Comparison of ENCODE assay signal across 25 cellular contexts in genomic region chr7:14013880-14014279, GRCh38. TPM values are rescaled to one million over a fixed set of nuclear protein-coding genes. Genes with fewer than 3 reads are reported as not detected.
"Had no signal": no experiment of that assay in that cellular context is flagged by ENCODE, and none has a peak within 500 bp of the region (broad histone marks: within the 10 kb centered on the region; RNA-seq: fewer than 3 reads in every experiment).

No MANE protein-coding gene starts in this region.

- H3K27ac Mint-ChIP-seq: activated B cell treated with CpG ODN at 0.5 μM for 24 hours; activated CD8-positive, alpha-beta T cell treated with anti-CD3 and anti-CD28 coated beads for 36 hours; activated naive CD4-positive, alpha-beta T cell treated with anti-CD3 and anti-CD28 coated beads, Interleukin-2, amount 50 U/mL, for 72 hours; dendritic cell treated with granulocyte-macrophage colony-stimulating factor and Interleukin-4, amounts not matched to agents 40 ng/mL and 50 ng/mL, for 4 days; endodermal cell; natural killer cell; neural progenitor cell; T-cell had no signal

- ATAC-seq: activated CD8-positive, alpha-beta T cell treated with anti-CD3 and anti-CD28 coated beads for 36 hours; activated naive CD4-positive, alpha-beta T cell treated with anti-CD3 and anti-CD28 coated beads, Interleukin-2, amount 50 U/mL, for 72 hours; esophagus mucosa; heart right ventricle; left lung; lower lobe of right lung; natural killer cell; right cardiac atrium; T-cell had no signal

- H3K27me3 ChIP-seq: heart right ventricle, left lung, neural progenitor cell had no signal

- H3K36me3 ChIP-seq: heart right ventricle, left lung, lower lobe of right lung, neural progenitor cell, thoracic aorta had no signal

- H3K27ac ChIP-seq: heart right ventricle, left lung, lower lobe of right lung, neural progenitor cell, thoracic aorta had no signal

- DNase-seq: activated B cell treated with CpG ODN at 0.5 μM for 24 hours; activated CD4-positive, alpha-beta T cell treated with anti-CD3 and anti-CD28 coated beads, Interleukin-2, amount 50 U/mL, for 1 hour; activated CD8-positive, alpha-beta T cell treated with anti-CD3 and anti-CD28 coated beads for 36 hours; activated naive CD4-positive, alpha-beta T cell; activated T-cell treated with anti-CD3 and anti-CD28 coated beads, Interleukin-2, amount 50 U/mL, for 48 hours; caudate nucleus; endodermal cell; heart right ventricle; kidney glomerular epithelial cell; left lung; lower lobe of right lung; mesendoderm; natural killer cell; occipital lobe; right cardiac atrium; stimulated activated CD4-positive, alpha-beta T cell treated with anti-CD3 and anti-CD28 coated beads, Interleukin-15, amount 100 ng/mL, for 24 hours; stimulated activated CD4-positive, alpha-beta T cell treated with anti-CD3 and anti-CD28 coated beads, Interleukin-2, amount 100 ng/mL, for 24 hours; stimulated activated naive CD4-positive, alpha-beta T cell; T-cell; trophoblast cell had no signal

- H3K4me3 ChIP-seq: heart right ventricle, left lung, lower lobe of right lung, neural progenitor cell, thoracic aorta had no signal

- H3K4me1 ChIP-seq: heart right ventricle, left lung, lower lobe of right lung had no signal

- H3K4me2 ChIP-seq: neural progenitor cell had no signal

- H3K9me3 Mint-ChIP-seq: activated B cell treated with CpG ODN at 0.5 μM for 24 hours; dendritic cell treated with granulocyte-macrophage colony-stimulating factor and Interleukin-4, amounts not matched to agents 40 ng/mL and 50 ng/mL, for 4 days; endodermal cell; neural progenitor cell had no signal

- H3K36me3 Mint-ChIP-seq: activated naive CD4-positive, alpha-beta T cell treated with anti-CD3 and anti-CD28 coated beads, Interleukin-2, amount 50 U/mL, for 72 hours; natural killer cell; neural progenitor cell; T-cell had no signal

- H3K4me3 Mint-ChIP-seq: activated B cell treated with CpG ODN at 0.5 μM for 24 hours; activated CD8-positive, alpha-beta T cell treated with anti-CD3 and anti-CD28 coated beads for 36 hours; dendritic cell treated with granulocyte-macrophage colony-stimulating factor and Interleukin-4, amounts not matched to agents 40 ng/mL and 50 ng/mL, for 4 days; endodermal cell; natural killer cell; neural progenitor cell; T-cell had no signal

- H3K9me3 ChIP-seq: heart right ventricle, left lung, lower lobe of right lung, thoracic aorta had no signal

- H3K27me3 Mint-ChIP-seq: activated B cell treated with CpG ODN at 0.5 μM for 24 hours; activated CD8-positive, alpha-beta T cell treated with anti-CD3 and anti-CD28 coated beads for 36 hours; dendritic cell treated with granulocyte-macrophage colony-stimulating factor and Interleukin-4, amounts not matched to agents 40 ng/mL and 50 ng/mL, for 4 days; T-cell had no signal

- H3K9ac ChIP-seq: neural progenitor cell had no signal

- H3K4me1 Mint-ChIP-seq: activated B cell treated with CpG ODN at 0.5 μM for 24 hours, endodermal cell had no signal

- H2AFZ ChIP-seq: neural progenitor cell had no signal

RNA-seq across cellular contexts. Expression of gene ETV1, which starts 24.4 kb away (rescaled TPM):
- total RNA-seq: activated B cell treated with CpG ODN at 0.5 μM for 24 hours; activated naive CD4-positive, alpha-beta T cell treated with anti-CD3 and anti-CD28 coated beads, Interleukin-2, amount 50 U/mL, for 72 hours had no signal
